35 cellular contexts compared by ENCODE assay signal in the genomic region with DNA sequence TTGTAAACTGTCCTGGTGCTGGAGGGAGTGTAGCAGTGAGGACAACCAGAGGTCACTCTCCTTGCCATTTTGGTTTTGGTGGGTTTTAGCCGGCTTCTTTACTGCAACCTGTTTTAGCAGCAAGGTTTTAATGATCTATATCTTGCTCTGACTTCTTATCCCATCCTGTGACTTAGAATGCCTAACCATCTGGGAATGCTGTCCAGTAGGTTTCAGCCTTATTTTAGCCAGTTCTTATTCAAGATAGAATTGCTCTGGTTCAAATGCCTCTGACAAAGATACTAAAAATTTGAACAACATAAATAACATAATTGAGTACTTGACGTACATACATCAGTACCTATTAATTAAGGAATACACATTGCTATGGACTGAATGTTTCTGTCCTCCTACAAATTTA.
"Had no signal": no experiment of that assay in that cellular context is flagged by ENCODE, and none has a peak within 500 bp of the region (broad histone marks: within the 10 kb centered on the region; RNA-seq: fewer than 3 reads in every experiment).

No MANE protein-coding gene starts in this region.

- H3K9ac ChIP-seq: KMS-11 had no signal

- DNase-seq: Karpas-422, Kasumi-1, KG1, MG63, MM.1S, MV-4-11, NCI-H1048, NCI-H1092, NCI-H1092 treated with DMSO at 0.1 percent for 48 hours, NCI-H1105, NCI-H1105 treated with DMSO at 0.1 percent for 48 hours, NCI-H1417, NCI-H1417 treated with DMSO at 0.1 percent for 48 hours, NCI-H1436, NCI-H1436 treated with DMSO at 0.1 percent for 48 hours, NCI-H146, NCI-H1694, NCI-H1694 treated with DMSO at 0.1 percent for 48 hours, NCI-H187, NCI-H187 treated with DMSO at 0.1 percent for 48 hours, NCI-H1930, NCI-H2029, NCI-H2029 treated with DMSO at 0.1 percent for 48 hours, NCI-H2081, NCI-H2081 treated with DMSO at 0.1 percent for 48 hours, NCI-H2107, NCI-H2171, NCI-H2171 treated with DMSO at 0.1 percent for 48 hours, NCI-H2227 treated with DMSO at 0.1 percent for 48 hours, NCI-H226, NCI-H345, NCI-H446, NCI-H446 treated with DMSO at 0.1 percent for 48 hours, NCI-H510A had no signal

- H3K36me3 ChIP-seq: MG63 had no signal

- H3K9me3 ChIP-seq: MG63 had no signal

- H3K4me3 ChIP-seq: MG63 had no signal

- H3K27ac ChIP-seq: KMS-11 had no signal

- H3K27me3 ChIP-seq: MG63 had no signal

- H3K4me2 ChIP-seq: KMS-11 had no signal
